In genomic region chr4:156472624-156473023, GRCh38 we compare ENCODE assay signal across 21 cellular contexts.
DNase-seq lines count a peak whose midpoint lies in the region; ATAC-seq, FAIRE-seq and TF ChIP-seq lines count a peak whose summit lies in the region.
"Had no signal": no experiment of that assay in that cellular context is flagged by ENCODE, and none has a peak within 500 bp of the region (broad histone marks: within the 10 kb centered on the region; RNA-seq: fewer than 3 reads in every experiment).

No MANE protein-coding gene starts in this region.

- peak; percentile 59 for DNase-seq in LHCN-M2 (ENCODE audit: low read depth)
- DNase-seq in keratinocyte (ENCODE audit: low read depth, low spot score) = no peak
- DNase-seq in NOMO-1 treated with dmso at 0.1 percent for 144 hours (lab: John Stamatoyannopoulos, UW; ENCODE audit: unreplicated experiment) = no peak
- DNase-seq in posterior vena cava (ENCODE audit: low spot score) = no peak
- no peak for DNase-seq in activated effector memory CD4-positive, alpha-beta T cell treated with anti-CD3 and anti-CD28 coated beads, Interleukin-2, amount 50 U/mL, for 16 hours
- DNase-seq in stimulated activated CD4-positive, alpha-beta T cell treated with anti-CD3 and anti-CD28 coated beads, Interleukin-1b, Interleukin-23, amount 100 ng/mL, for 48 hours = no peak
- DNase-seq: Calu3; CD8-positive, alpha-beta T cell; GF-D8; MG63; NCI-H1048; NCI-H1436; NCI-H1930; NCI-H345; NCI-H524 treated with DMSO at 0.1 percent for 48 hours had no signal

- H4K20me1 ChIP-seq in keratinocyte (ENCODE audit: control insufficient read depth, extremely low read depth, insufficient read depth, low read length) = no peaks in the 10 kb centered on the region
- H4K20me1 ChIP-seq: BLaER1 treated with 17β-estradiol and CSF1 and Interleukin-3, amounts not matched to agents 10 nM and 100 nM had no signal

- H3K36me3 ChIP-seq in ACC112 (ENCODE audit: insufficient read depth, low read length) = no peaks in the 10 kb centered on the region
- H3K36me3 ChIP-seq in keratinocyte (ENCODE audit: control insufficient read depth in 2 of 2, extremely low read depth in 1 of 2, insufficient read depth in 2 of 2, low read length in 2 of 2) = no peaks in the 10 kb centered on the region
- H3K36me3 ChIP-seq: BLaER1 treated with 17β-estradiol and CSF1 and Interleukin-3, amounts not matched to agents 10 nM and 100 nM; MG63 had no signal

- no peak overlapping the region for H3K9ac ChIP-seq in keratinocyte (ENCODE audit: control insufficient read depth, extremely low read depth, insufficient read depth, low read length)
- H3K9ac ChIP-seq: BLaER1 treated with 17β-estradiol and CSF1 and Interleukin-3, amounts not matched to agents 10 nM and 100 nM had no signal

- no peaks in the 10 kb centered on the region for H3K9me3 ChIP-seq in keratinocyte (ENCODE audit: control insufficient read depth, low read depth, low read length)
- H3K9me3 ChIP-seq: BLaER1 treated with 17β-estradiol and CSF1 and Interleukin-3, amounts not matched to agents 10 nM and 100 nM; MG63 had no signal

- H3K27me3 ChIP-seq in ACC112 (ENCODE audit: insufficient read depth, low read length) = no peaks in the 10 kb centered on the region
- H3K27me3 ChIP-seq in keratinocyte (ENCODE audit: control insufficient read depth, extremely low read depth, insufficient read depth, low read length) = no peaks in the 10 kb centered on the region
- H3K27me3 ChIP-seq: BLaER1 treated with 17β-estradiol and CSF1 and Interleukin-3, amounts not matched to agents 10 nM and 100 nM; MG63 had no signal

- no peak overlapping the region for H3K4me2 ChIP-seq in keratinocyte (ENCODE audit: control insufficient read depth, extremely low read depth, insufficient read depth, low read depth, low read length)
- H3K4me2 ChIP-seq: BLaER1 treated with 17β-estradiol and CSF1 and Interleukin-3, amounts not matched to agents 10 nM and 100 nM had no signal

- ATAC-seq in GM18868 (IDR thresholded peaks at IDR 0.05; ENCODE audit: unreplicated experiment) = peak; percentile 8
- ATAC-seq: CD8-positive, alpha-beta T cell; Panc1 had no signal

- H3K4me3 ChIP-seq in ACC112 (ENCODE audit: low read depth, low read length) = no peak overlapping the region
- no peak overlapping the region for H3K4me3 ChIP-seq in keratinocyte (ENCODE audit: control insufficient read depth in 2 of 3, extremely low read depth in 1 of 3, insufficient read depth in 2 of 3, low read depth in 1 of 3, low read length in 3 of 3)
- H3K4me3 ChIP-seq: BLaER1 treated with 17β-estradiol and CSF1 and Interleukin-3, amounts not matched to agents 10 nM and 100 nM; MG63 had no signal

- no peaks in the 10 kb centered on the region for H3K9me1 ChIP-seq in keratinocyte (ENCODE audit: control insufficient read depth, extremely low read depth, insufficient read depth, low read length)

- no peak overlapping the region for H3K27ac ChIP-seq in ACC112 (ENCODE audit: low read depth, low read length)
- no peak overlapping the region for H3K27ac ChIP-seq in keratinocyte (ENCODE audit: control insufficient read depth, insufficient read depth, low read length)
- H3K27ac ChIP-seq: BLaER1 treated with 17β-estradiol and CSF1 and Interleukin-3, amounts not matched to agents 10 nM and 100 nM had no signal

- dilution Hi-C loops in keratinocyte (cut with MboI; ENCODE audit: extremely low pct_ligation_motif_present, low sequenced_read_pairs) = no loop called here

- H3K79me2 ChIP-seq in ACC112 (ENCODE audit: control insufficient read depth, insufficient read depth, low read length, unreplicated experiment) (no peaks in the 10 kb centered on the region), keratinocyte (ENCODE audit: control insufficient read depth, insufficient read depth, low read length) (no peaks in the 10 kb centered on the region)

- FAIRE-seq in keratinocyte (lab: Jason Lieb, UNC) = no peak
- FAIRE-seq: GM12891, H1 had no signal

- intact Hi-C loops in posterior vena cava (cut with DNase I) = loop anchor here in 1 of 2 donors (10.0 kb wide), 1 partner anchor 492 kb away; no protein-coding TSS in a partner anchor

- H2AFZ ChIP-seq in ACC112 (ENCODE audit: low read length, unreplicated experiment) (peak overlapping the region; percentile 16), keratinocyte (ENCODE audit: control insufficient read depth, low read length) (peak overlapping the region; percentile 54)

- TF ChIP-seq CTCF in keratinocyte (optimal IDR thresholded peaks at IDR 0.05 in 1 of 3, IDR thresholded peaks at IDR 0.05 in 1 of 3, conservative IDR thresholded peaks at IDR 0.05 in 1 of 3; ENCODE audit: extremely low read depth in 1 of 3, insufficient read depth in 2 of 3, low read length in 3 of 3) = no peak

- H3K4me1 ChIP-seq in ACC112 (ENCODE audit: control insufficient read depth, insufficient read depth, low read length, unreplicated experiment) (peaks cover 15% of the 10 kb centered on the region), keratinocyte (ENCODE audit: control insufficient read depth, extremely low read depth, insufficient read depth, low read length) (peaks cover 18% of the 10 kb centered on the region)
- H3K4me1 ChIP-seq: BLaER1 treated with 17β-estradiol and CSF1 and Interleukin-3, amounts not matched to agents 10 nM and 100 nM had no signal
